8 cellular contexts compared by ENCODE assay signal in the genomic region with DNA sequence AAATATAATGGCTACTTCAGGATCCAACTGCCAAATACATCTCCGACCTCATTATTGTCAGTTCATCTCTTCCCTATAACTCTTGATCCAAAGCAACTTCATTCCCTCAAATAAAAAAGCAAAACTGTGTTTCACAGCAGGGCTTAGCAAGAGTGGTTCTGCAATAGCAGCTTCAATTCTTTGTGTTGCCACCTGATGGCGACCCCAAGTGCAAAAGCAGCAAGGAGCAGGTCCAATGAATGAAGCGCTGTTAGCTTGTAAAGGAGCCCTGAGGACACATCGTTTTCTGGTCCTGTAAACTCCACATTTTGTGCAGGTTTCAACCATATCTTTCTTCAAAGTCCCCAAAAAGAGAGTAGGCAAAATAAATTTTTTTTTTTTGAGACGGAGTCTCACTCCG. TPM values are rescaled to one million over a fixed set of nuclear protein-coding genes. Genes with fewer than 3 reads are reported as not detected.
DNase-seq lines count a peak whose midpoint lies in the region; ATAC-seq and TF ChIP-seq lines count a peak whose summit lies in the region.

No MANE protein-coding gene starts in this region.

- no peaks in the 10 kb centered on the region for H3K9me3 ChIP-seq in BE2C
- no peaks in the 10 kb centered on the region for H3K9me3 ChIP-seq in Peyer's patch

- DNase-seq in BE2C = peak; percentile 46
- peak; percentile 25 for DNase-seq in H4 (ENCODE audit: low spot score)
- DNase-seq in Peyer's patch = peak in 2 of 3 donors; percentile 66 to 68
- DNase-seq in fibroblast of the aortic adventitia (ENCODE audit: low read depth) = peak; percentile 24
- DNase-seq in activated CD4-positive, CD25-positive, alpha-beta regulatory T cell treated with anti-CD3 and anti-CD28 coated beads, Interleukin-2, amount 50 U/mL, for 72 hours = no peak

- H3K4me1 ChIP-seq in BE2C = no peaks in the 10 kb centered on the region
- H3K4me1 ChIP-seq in Peyer's patch = no peaks in the 10 kb centered on the region

- TF ChIP-seq POLR2A in Peyer's patch (IDR thresholded peaks at IDR 0.05) = no peak

- ATAC-seq in HG03378 (IDR thresholded peaks at IDR 0.05; ENCODE audit: unreplicated experiment) (no peak), HG02970 (IDR thresholded peaks at IDR 0.05; ENCODE audit: low FRiP score, unreplicated experiment) (no peak), HG02852 (IDR thresholded peaks at IDR 0.05; ENCODE audit: unreplicated experiment) (no peak)

- H3K36me3 ChIP-seq in BE2C (no peaks in the 10 kb centered on the region), Peyer's patch (no peaks in the 10 kb centered on the region)

- TF ChIP-seq CTCF in BE2C (IDR thresholded peaks at IDR 0.05; ENCODE audit: low read depth, low read length) = peak; percentile 55
- TF ChIP-seq CTCF in Peyer's patch (IDR thresholded peaks at IDR 0.05) = peak in 5 of 6 experiments; percentile 21 to 34 (median 30)
- TF ChIP-seq CTCF in fibroblast of the aortic adventitia (IDR thresholded peaks at IDR 0.05; ENCODE audit: insufficient read depth, low read length) = peak; percentile 39

- H3K4me3 ChIP-seq in BE2C (ENCODE audit: low read depth, low read length) (no peak overlapping the region), Peyer's patch (no peak overlapping the region), fibroblast of the aortic adventitia (ENCODE audit: low read depth, low read length) (no peak overlapping the region)

- no peak overlapping the region for H3K27ac ChIP-seq in Peyer's patch

- H3K27me3 ChIP-seq in BE2C (no peaks in the 10 kb centered on the region), Peyer's patch (no peaks in the 10 kb centered on the region)

RNA-seq across cellular contexts. Expression of a gene that starts 19.6 kb away (rescaled TPM):
- 15.5 TPM for polyA plus RNA-seq in BE2C (2012; ENCODE audit: insufficient read depth, insufficient read length, low read depth)
- 6.9 and 12.9 TPM in 2 replicates for total RNA-seq in H4 (2014; rRNA removed; shearing (Covaris generic))
- total RNA-seq in Peyer's patch (1 to 10 TPM; 4.1 to 6.3 (median 5.1) TPM), fibroblast of the aortic adventitia (ENCODE audit: low replicate concordance) (1.9 and 7.6 TPM in 2 replicates)

RNA-seq across cellular contexts. Expression of a gene that starts 19.7 kb away (rescaled TPM):
- 11.9 TPM for polyA plus RNA-seq in BE2C (2012; ENCODE audit: insufficient read depth, insufficient read length, low read depth)
- total RNA-seq in H4 (2014; rRNA removed; shearing (Covaris generic)) = 5.9 and 8.2 TPM in 2 replicates
- total RNA-seq in Peyer's patch (10 to 100 TPM in 3 of 4 donors, 1 to 10 TPM in 1; 8.2 to 19.8 (median 12.8) TPM), fibroblast of the aortic adventitia (ENCODE audit: low replicate concordance) (8.3 and 11.2 TPM in 2 replicates)
